24 cellular contexts compared by ENCODE assay signal in the genomic region with DNA sequence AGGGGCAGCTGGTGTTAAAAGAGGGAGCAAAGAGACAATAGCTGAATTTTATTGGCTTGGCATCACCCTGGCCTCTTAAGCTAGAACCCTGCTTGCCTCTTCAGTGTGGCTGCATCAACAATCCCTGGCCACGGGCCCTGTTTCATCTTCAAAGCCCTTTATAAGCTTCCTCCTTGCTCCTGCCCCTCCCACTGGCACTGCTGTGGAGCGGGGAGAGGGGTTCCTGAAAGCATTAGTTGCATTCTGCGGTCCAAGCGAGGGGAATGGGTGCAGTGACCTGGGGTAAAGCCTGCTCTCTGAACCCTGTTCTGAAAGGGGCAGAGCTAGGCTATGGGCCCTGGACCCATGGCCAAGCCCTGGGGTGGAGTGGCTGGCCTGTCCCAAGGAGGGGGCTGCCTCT. TPM values are rescaled to one million over a fixed set of nuclear protein-coding genes. Genes with fewer than 3 reads are reported as not detected.
A peak's percentile ranks its signal among the peaks of the same experiment; 100 is the strongest.
DNase-seq lines count a peak whose midpoint lies in the region.
"Had no signal": no experiment of that assay in that cellular context is flagged by ENCODE, and none has a peak within 500 bp of the region (broad histone marks: within the 10 kb centered on the region; RNA-seq: fewer than 3 reads in every experiment).

No MANE protein-coding gene starts in this region.

- no peaks in the 10 kb centered on the region for H3K36me3 ChIP-seq in mesenchymal stem cell (ENCODE audit: control insufficient read depth in 1 of 2, insufficient read depth in 2 of 2, low read depth in 1 of 2, low read length in 2 of 2)
- H3K36me3 ChIP-seq: adrenal gland, colonic mucosa, esophagus muscularis mucosa, left ventricle myocardium inferior had no signal

- intact Hi-C loops in posterior vena cava (cut with DNase I): no loop called here

- H2BK12ac ChIP-seq in mesenchymal stem cell (ENCODE audit: low read length in 2 of 2): no peak overlapping the region

- no peak overlapping the region for H4K91ac ChIP-seq in mesenchymal stem cell (ENCODE audit: low read length)

- no peak overlapping the region for H3K27ac ChIP-seq in mesenchymal stem cell (ENCODE audit: low read length, poor library complexity, severe bottlenecking)
- H3K27ac ChIP-seq: adrenal gland, colonic mucosa, esophagus muscularis mucosa, left ventricle myocardium inferior, parathyroid adenoma had no signal

- H2BK15ac ChIP-seq in mesenchymal stem cell (ENCODE audit: low read depth, poor library complexity, severe bottlenecking): no peak overlapping the region

- no peak overlapping the region for H2AK5ac ChIP-seq in mesenchymal stem cell (ENCODE audit: low read length, severe bottlenecking)

- H3K14ac ChIP-seq in mesenchymal stem cell (ENCODE audit: low read length in 2 of 2): no peak overlapping the region

- no peak overlapping the region for H2BK5ac ChIP-seq in mesenchymal stem cell (ENCODE audit: low read depth, low read length, poor library complexity, severe bottlenecking)

- no peak overlapping the region for H4K8ac ChIP-seq in mesenchymal stem cell (ENCODE audit: low read length)

- H3K4me3 ChIP-seq in mesenchymal stem cell (ENCODE audit: insufficient read depth in 1 of 2, low read depth in 1 of 2, low read length in 2 of 2): no peak overlapping the region
- H3K4me3 ChIP-seq: adrenal gland, colonic mucosa, esophagus muscularis mucosa, left ventricle myocardium inferior had no signal

- no peaks in the 10 kb centered on the region for H3K4me1 ChIP-seq in mesenchymal stem cell (ENCODE audit: control insufficient read depth, insufficient read depth, low read depth, low read length)
- H3K4me1 ChIP-seq: adrenal gland, colonic mucosa, left ventricle myocardium inferior, parathyroid adenoma had no signal

- H3K27me3 ChIP-seq in mesenchymal stem cell (ENCODE audit: control insufficient read depth in 1 of 2, insufficient read depth in 1 of 2, low read length in 2 of 2): peaks cover 72 to 91% of the 10 kb centered on the region in 2 experiments

- H3K79me1 ChIP-seq in mesenchymal stem cell (replicated peaks; ENCODE audit: low read length, poor library complexity, severe bottlenecking): no peaks in the 10 kb centered on the region

- 65% methylated on average over 4 of the region's 4 CpGs for whole genome bisulfite sequencing in mesenchymal stem cell

- H3K4ac ChIP-seq in mesenchymal stem cell (ENCODE audit: low read depth in 1 of 2, low read length in 2 of 2): no peak overlapping the region

- no peak overlapping the region for H2AFZ ChIP-seq in mesenchymal stem cell (ENCODE audit: low read depth, low read length)
- H2AFZ ChIP-seq: parathyroid adenoma had no signal

- H3K9ac ChIP-seq in mesenchymal stem cell (ENCODE audit: low read length): no peak overlapping the region
- H3K9ac ChIP-seq: parathyroid adenoma had no signal

- H3K4me2 ChIP-seq in mesenchymal stem cell (ENCODE audit: low read length, poor library complexity, severe bottlenecking): no peak overlapping the region

- DNase-seq in DMS153 treated with DMSO at 0.1 percent for 48 hours (lab: John Stamatoyannopoulos, UW; ENCODE audit: unreplicated experiment): peak; percentile 66
- peak; percentile 28 for DNase-seq in NCI-H1105 (lab: John Stamatoyannopoulos, UW)
- peak; percentile 13 for DNase-seq in astrocyte of the hippocampus (ENCODE audit: low read depth, low spot score)
- DNase-seq in posterior vena cava (ENCODE audit: low spot score): peak; percentile 31
- no peak for DNase-seq in mesenchymal stem cell
- DNase-seq in activated CD8-positive, alpha-beta memory T cell treated with anti-CD3 and anti-CD28 coated beads, Interleukin-2, amount 50 U/mL, for 4 hours: no peak
- DNase-seq in cortex of kidney (lab: John Stamatoyannopoulos, UW): no peak
- DNase-seq: activated CD4-positive, alpha-beta T cell treated with anti-CD3 and anti-CD28 coated beads, Interleukin-2, amount 50 U/mL, for 1 hour; activated gamma-delta T cell; adrenal gland; colonic mucosa; endodermal cell; foreskin melanocyte; immature natural killer cell; left ventricle myocardium inferior; NCI-H1417; NCI-H526; stimulated activated naive CD4-positive, alpha-beta T cell treated with Interleukin-2 at 50 U/mL for 16 hours had no signal

- H2BK120ac ChIP-seq in mesenchymal stem cell (ENCODE audit: low read depth, low read length): no peak overlapping the region

- no peak overlapping the region for H3K18ac ChIP-seq in mesenchymal stem cell (ENCODE audit: low read depth in 1 of 2, low read length in 2 of 2)

- H3K9me3 ChIP-seq in mesenchymal stem cell (ENCODE audit: control insufficient read depth, low read length): no peaks in the 10 kb centered on the region
- H3K9me3 ChIP-seq: adrenal gland, colonic mucosa, esophagus muscularis mucosa, left ventricle myocardium inferior had no signal

- no peak overlapping the region for H3K23ac ChIP-seq in mesenchymal stem cell (ENCODE audit: low read length in 2 of 2)

RNA-seq across cellular contexts. Expression of gene KRT83, which starts 0.2 kb away (rescaled TPM):
- not detected for total RNA-seq in posterior vena cava
- polyA plus RNA-seq in mesenchymal stem cell (2013, experiment 1 of 2): not detected
- polyA plus RNA-seq in mesenchymal stem cell (2013, experiment 2 of 2): not detected
- total RNA-seq: adrenal gland; colonic mucosa; endodermal cell; esophagus muscularis mucosa; left ventricle myocardium inferior; natural killer cell treated with Interleukin-12 subunit alpha and Interleukin-12 subunit beta and Interleukin-15 and Interleukin-18, amount 100 ng/mL, for 72 hours; sciatic nerve had no signal
- polyA plus RNA-seq: adrenal gland, IgD-negative memory B cell, immature natural killer cell had no signal

RNA-seq across cellular contexts. Expression of gene KRT81, which starts 30.1 kb away (rescaled TPM):
- total RNA-seq in posterior vena cava: not detected
- polyA plus RNA-seq in mesenchymal stem cell (2013, experiment 1 of 2): not detected
- not detected for polyA plus RNA-seq in mesenchymal stem cell (2013, experiment 2 of 2)
- total RNA-seq: endodermal cell, G401, left ventricle myocardium inferior, sciatic nerve had no signal
- polyA plus RNA-seq: adrenal gland, IgD-negative memory B cell had no signal

RNA-seq across cellular contexts. Expression of gene KRT85, which starts 45.8 kb away (rescaled TPM):
- total RNA-seq in posterior vena cava: not detected
- polyA plus RNA-seq in mesenchymal stem cell (2013, experiment 1 of 2): not detected
- not detected for polyA plus RNA-seq in mesenchymal stem cell (2013, experiment 2 of 2)
- total RNA-seq: adrenal gland; colonic mucosa; endodermal cell; esophagus muscularis mucosa; G401; left ventricle myocardium inferior; natural killer cell treated with Interleukin-12 subunit alpha and Interleukin-12 subunit beta and Interleukin-15 and Interleukin-18, amount 100 ng/mL, for 72 hours; sciatic nerve had no signal
- polyA plus RNA-seq: adrenal gland, IgD-negative memory B cell, immature natural killer cell had no signal

RNA-seq across cellular contexts. Expression of gene KRT86, which starts 47.0 kb away (rescaled TPM):
- not detected for total RNA-seq in posterior vena cava
- 0.01 TPM for polyA plus RNA-seq in mesenchymal stem cell (2013, experiment 1 of 2)
- not detected for polyA plus RNA-seq in mesenchymal stem cell (2013, experiment 2 of 2)
- total RNA-seq: endodermal cell, G401, left ventricle myocardium inferior had no signal
- polyA plus RNA-seq: IgD-negative memory B cell had no signal

Comparison
In these comparisons a context has a peak if more than half of its experiments do, and no peak if none do; other contexts are left out.
1. DNase-seq: peak in DMS153 treated with DMSO at 0.1 percent for 48 hours (single experiment), NCI-H1105 (single experiment), astrocyte of the hippocampus (single experiment) and posterior vena cava (single experiment); none in mesenchymal stem cell (single experiment), activated CD8-positive, alpha-beta memory T cell treated with anti-CD3 and anti-CD28 coated beads, Interleukin-2, amount 50 U/mL, for 4 hours (single experiment) and cortex of kidney (single experiment).